ENCODE assay signal across 8 cellular contexts in the genomic region with DNA sequence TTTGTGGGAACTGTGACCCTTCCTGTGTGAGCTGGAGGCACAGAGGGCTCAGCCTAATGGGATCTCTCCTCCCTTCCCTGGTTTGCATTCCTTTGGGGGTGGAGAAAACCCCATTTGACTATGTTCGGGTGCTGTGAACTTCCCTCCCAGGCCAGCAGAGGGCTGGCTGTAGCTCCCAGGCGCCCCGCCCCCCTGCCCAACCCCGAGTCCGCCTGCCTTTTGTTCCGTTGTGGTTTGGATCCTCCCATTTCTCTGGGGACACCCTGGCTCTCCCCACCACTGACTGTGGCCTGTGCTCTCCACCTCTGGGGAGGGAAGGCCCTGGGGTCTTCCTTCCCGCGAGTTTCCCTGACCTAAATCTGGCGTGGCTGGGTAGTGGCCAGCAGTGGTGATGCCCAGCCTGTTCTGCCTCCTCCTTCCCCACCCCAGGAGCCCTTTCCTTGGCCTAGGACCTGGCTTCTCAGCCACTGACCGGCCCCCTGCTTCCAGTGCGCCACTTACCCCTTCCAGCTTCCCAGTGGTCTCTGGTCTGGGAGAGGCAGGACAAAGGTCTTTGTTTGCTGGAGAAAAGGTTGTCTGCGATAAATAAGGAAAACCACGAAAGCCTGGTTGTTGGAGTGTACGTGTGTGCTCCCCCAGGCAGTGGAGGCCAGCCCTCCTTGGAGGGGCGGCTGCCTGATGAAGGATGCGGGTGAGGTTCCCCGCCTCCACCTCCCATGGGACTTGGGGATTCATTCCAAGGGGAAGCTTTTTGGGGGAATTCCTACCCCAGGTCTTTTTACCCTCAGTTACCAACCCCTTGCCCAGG. TPM values are rescaled to one million over a fixed set of nuclear protein-coding genes. Genes with fewer than 3 reads are reported as not detected.
DNase-seq lines count a peak whose midpoint lies in the region; ATAC-seq, FAIRE-seq and TF ChIP-seq lines count a peak whose summit lies in the region.

No MANE protein-coding gene starts in this region.

- peaks cover 29% of the 10 kb centered on the region for H3K36me3 Mint-ChIP-seq in activated T-helper 1 cell treated with anti-CD3 and anti-CD28 coated beads, Interleukin-12 subunit alpha, Interleukin-12 subunit beta, Interleukin-2, Interleukin-4 antibody, amounts not matched to agents 30 ng/mL and 10 ng/mL and 1 ng/mL, durations not matched to agents 14 hours and 24 hours and 36 hours (ENCODE audit: low read depth)
- H3K36me3 Mint-ChIP-seq in neural crest cell (ENCODE audit: low read depth), result peaks cover 4% of the 10 kb centered on the region

- no peak for ATAC-seq in GM21528 (IDR thresholded peaks at IDR 0.05; ENCODE audit: low FRiP score, unreplicated experiment)

- intact Hi-C loops in activated T-helper 1 cell treated with anti-CD3 and anti-CD28 coated beads, Interleukin-12 subunit alpha, Interleukin-12 subunit beta, Interleukin-2, Interleukin-4 antibody, amounts not matched to agents 30 ng/mL and 10 ng/mL and 1 ng/mL, durations not matched to agents 14 hours and 24 hours and 36 hours (cut with micrococcal nuclease), result loop anchor here (1.0 to 5.0 kb wide), 4 partner anchors 304 to 612 kb away; a partner anchor contains a TSS
- intact Hi-C loops in tibial artery (cut with DNase I; ENCODE audit: low total_unique reads), result no loop called here

- H3K4me1 Mint-ChIP-seq in activated T-helper 1 cell treated with anti-CD3 and anti-CD28 coated beads, Interleukin-12 subunit alpha, Interleukin-12 subunit beta, Interleukin-2, Interleukin-4 antibody, amounts not matched to agents 30 ng/mL and 10 ng/mL and 1 ng/mL, durations not matched to agents 14 hours and 24 hours and 36 hours (ENCODE audit: low read depth), result peaks cover 39% of the 10 kb centered on the region
- H3K4me1 Mint-ChIP-seq in neural crest cell, result peaks cover 35% of the 10 kb centered on the region

- H4K20me1 ChIP-seq in fibroblast of lung (ENCODE audit: control insufficient read depth, extremely low read depth, insufficient read depth, low read length), result no peaks in the 10 kb centered on the region

- H3K4me1 ChIP-seq in fibroblast of lung (ENCODE audit: control insufficient read depth, extremely low read depth, insufficient read depth, low read length), result peaks cover 21% of the 10 kb centered on the region
- H3K4me1 ChIP-seq in tibial artery, result peaks cover 0 to 45% (median 32%) of the 10 kb centered on the region in 4 donors

- H3K4me3 Mint-ChIP-seq in activated T-helper 1 cell treated with anti-CD3 and anti-CD28 coated beads, Interleukin-12 subunit alpha, Interleukin-12 subunit beta, Interleukin-2, Interleukin-4 antibody, amounts not matched to agents 30 ng/mL and 10 ng/mL and 1 ng/mL, durations not matched to agents 14 hours and 24 hours and 36 hours, result peak overlapping the region; percentile 56
- H3K4me3 Mint-ChIP-seq in neural crest cell, result peak overlapping the region; percentile 80

- H3K79me2 ChIP-seq in fibroblast of lung (ENCODE audit: control insufficient read depth, insufficient read depth, low read length), result peaks cover 96% of the 10 kb centered on the region

- no peaks in the 10 kb centered on the region for H3K9me3 Mint-ChIP-seq in activated T-helper 1 cell treated with anti-CD3 and anti-CD28 coated beads, Interleukin-12 subunit alpha, Interleukin-12 subunit beta, Interleukin-2, Interleukin-4 antibody, amounts not matched to agents 30 ng/mL and 10 ng/mL and 1 ng/mL, durations not matched to agents 14 hours and 24 hours and 36 hours
- H3K9me3 Mint-ChIP-seq in neural crest cell, result no peaks in the 10 kb centered on the region

- H3K27me3 Mint-ChIP-seq in activated T-helper 1 cell treated with anti-CD3 and anti-CD28 coated beads, Interleukin-12 subunit alpha, Interleukin-12 subunit beta, Interleukin-2, Interleukin-4 antibody, amounts not matched to agents 30 ng/mL and 10 ng/mL and 1 ng/mL, durations not matched to agents 14 hours and 24 hours and 36 hours (ENCODE audit: insufficient read depth), result peaks cover 2% of the 10 kb centered on the region
- peaks cover 6% of the 10 kb centered on the region for H3K27me3 Mint-ChIP-seq in neural crest cell (ENCODE audit: low read depth)

- TF ChIP-seq CTCF in fibroblast of lung (conservative IDR thresholded peaks at IDR 0.05 in 1 of 2, IDR thresholded peaks at IDR 0.05 in 1 of 2; ENCODE audit: low read depth in 1 of 2, low read length in 2 of 2) (peak; percentile 88 to 92), neural crest cell (conservative IDR thresholded peaks at IDR 0.05) (peak; percentile 84), tibial artery (IDR thresholded peaks at IDR 0.05) (peak; percentile 81 to 83)

- H3K4me3 ChIP-seq in fibroblast of lung (replicated peaks in 1 of 4; ENCODE audit: control extremely low read depth in 1 of 4, insufficient read depth in 1 of 4, low read depth in 3 of 4, low read length in 4 of 4) (peak overlapping the region in 3 of 4 experiments; percentile 22 to 91 (median 90)), tibial artery (peak overlapping the region in 1 of 2 donors; percentile 13)

- peak overlapping the region; percentile 27 for H3K27ac Mint-ChIP-seq in activated T-helper 1 cell treated with anti-CD3 and anti-CD28 coated beads, Interleukin-12 subunit alpha, Interleukin-12 subunit beta, Interleukin-2, Interleukin-4 antibody, amounts not matched to agents 30 ng/mL and 10 ng/mL and 1 ng/mL, durations not matched to agents 14 hours and 24 hours and 36 hours
- peak overlapping the region; percentile 92 for H3K27ac Mint-ChIP-seq in neural crest cell (ENCODE audit: unreplicated experiment)

- H3K36me3 ChIP-seq in fibroblast of lung (ENCODE audit: control insufficient read depth, insufficient read depth, low read length) (peaks cover 29% of the 10 kb centered on the region), tibial artery (peaks cover 11 to 32% (median 25%) of the 10 kb centered on the region in 3 donors)

- H3K27ac ChIP-seq in fibroblast of lung (ENCODE audit: insufficient read depth, low read length) (peak overlapping the region; percentile 56), tibial artery (peak overlapping the region in 1 of 2 donors; percentile 97)

- DNase-seq in AML-193 (lab: John Stamatoyannopoulos, UW) (peak; percentile 79 to 83), GM19239 (ENCODE audit: insufficient read length, low spot score) (peak; percentile 87), OCI-M1 (lab: John Stamatoyannopoulos, UW) (peak; percentile 62), fibroblast of lung (ENCODE audit: low read depth in 2 of 2) (peak; percentile 63 to 71), neural crest cell (ENCODE audit: low read depth, low spot score) (peak; percentile 56), tibial artery (peak; percentile 78 to 86)
- peak; percentile 57 for DNase-seq in activated T-helper 1 cell treated with anti-CD3 and anti-CD28 coated beads, Interleukin-12 subunit alpha, Interleukin-12 subunit beta, Interleukin-2, Interleukin-4 antibody, amounts not matched to agents 30 ng/mL and 10 ng/mL and 1 ng/mL, durations not matched to agents 14 hours and 24 hours and 36 hours (ENCODE audit: low spot score)

- no peaks in the 10 kb centered on the region for H3K27me3 ChIP-seq in fibroblast of lung (ENCODE audit: control insufficient read depth, insufficient read depth, low read length)
- no peaks in the 10 kb centered on the region for H3K27me3 ChIP-seq in tibial artery

- H3K4me2 ChIP-seq in fibroblast of lung (ENCODE audit: extremely low read depth, insufficient read depth, low read length), result peak overlapping the region; percentile 99

- FAIRE-seq in GM19239 (lab: Jason Lieb, UNC), result peak; percentile 70

- H3K9me3 ChIP-seq in fibroblast of lung (ENCODE audit: control insufficient read depth, insufficient read depth, low read depth, low read length) (no peaks in the 10 kb centered on the region), tibial artery (no peaks in the 10 kb centered on the region)

- peak overlapping the region; percentile 27 for H3K9ac ChIP-seq in fibroblast of lung (ENCODE audit: insufficient read depth, low read length)

- H2AFZ ChIP-seq in fibroblast of lung (ENCODE audit: low read length), result no peak overlapping the region

RNA-seq across cellular contexts. Expression of a gene that starts 5.0 kb away (rescaled TPM):
- 42.3 and 43.2 TPM in 2 replicates for total RNA-seq in activated T-helper 1 cell treated with anti-CD3 and anti-CD28 coated beads, Interleukin-12 subunit alpha, Interleukin-12 subunit beta, Interleukin-2, Interleukin-4 antibody, amounts not matched to agents 30 ng/mL and 10 ng/mL and 1 ng/mL, durations not matched to agents 14 hours and 24 hours and 36 hours
- total RNA-seq in fibroblast of lung (150 and 208 TPM in 2 replicates), neural crest cell (31.2 TPM in 2 replicates)
- polyA plus RNA-seq in fibroblast of lung, result 68.0 and 111 TPM in 2 replicates
- polyA plus RNA-seq in fibroblast of lung (2012), result 51.7 and 88.6 TPM in 2 replicates
- 529 and 674 TPM in 2 replicates for polyA minus RNA-seq in fibroblast of lung (ENCODE audit: low replicate concordance)
